Comparison of ENCODE assay signal across 14 cellular contexts in genomic region chr14:61334197-61334701, GRCh38. TPM values are rescaled to one million over a fixed set of nuclear protein-coding genes. Genes with fewer than 3 reads are reported as not detected.
DNase-seq lines count a peak whose midpoint lies in the region; ATAC-seq and TF ChIP-seq lines count a peak whose summit lies in the region.
"Had no signal": no experiment of that assay in that cellular context is flagged by ENCODE, and none has a peak within 500 bp of the region (broad histone marks: within the 10 kb centered on the region; RNA-seq: fewer than 3 reads in every experiment).

No MANE protein-coding gene starts in this region.

- no peaks in the 10 kb centered on the region for H3K36me3 Mint-ChIP-seq in WTC11
- H3K36me3 Mint-ChIP-seq in activated naive CD8-positive, alpha-beta T cell treated with anti-CD3 and anti-CD28 coated beads, Interleukin-2, amount 50 U/mL, for 24 hours (ENCODE audit: low read depth) = peaks cover 48% of the 10 kb centered on the region
- H3K36me3 Mint-ChIP-seq: stimulated activated naive B cell treated with anti-CD40 and anti-IgM and Interleukin-4, amounts not matched to agents 10 μg/mL and 1 μg/mL and 100 μg/mL, for 72 hours had no signal

- H3K27me3 Mint-ChIP-seq in WTC11 (ENCODE audit: low read depth) = no peaks in the 10 kb centered on the region
- no peaks in the 10 kb centered on the region for H3K27me3 Mint-ChIP-seq in activated naive CD8-positive, alpha-beta T cell treated with anti-CD3 and anti-CD28 coated beads, Interleukin-2, amount 50 U/mL, for 24 hours
- H3K27me3 Mint-ChIP-seq: stimulated activated naive B cell treated with anti-CD40 and anti-IgM and Interleukin-4, amounts not matched to agents 10 μg/mL and 1 μg/mL and 100 μg/mL, for 72 hours had no signal

- peak overlapping the region; percentile 24 for H3K27ac Mint-ChIP-seq in WTC11
- H3K27ac Mint-ChIP-seq in activated naive CD8-positive, alpha-beta T cell treated with anti-CD3 and anti-CD28 coated beads, Interleukin-2, amount 50 U/mL, for 24 hours = peak overlapping the region; percentile 100
- H3K27ac Mint-ChIP-seq: stimulated activated naive B cell treated with anti-CD40 and anti-IgM and Interleukin-4, amounts not matched to agents 10 μg/mL and 1 μg/mL and 100 μg/mL, for 72 hours had no signal

- no peak overlapping the region for H4K8ac ChIP-seq in neuronal stem cell (ENCODE audit: low read depth, low read length)

- no peak overlapping the region for H2BK5ac ChIP-seq in neuronal stem cell (ENCODE audit: low read length)

- H4K20me1 ChIP-seq in DND-41 (ENCODE audit: insufficient read depth, low read length) = peaks cover 17% of the 10 kb centered on the region; the same call in 1 of the 2 replicates

- H3K4me2 ChIP-seq in DND-41 (ENCODE audit: insufficient read depth, low read length) (peak overlapping the region; percentile 10), neuronal stem cell (ENCODE audit: insufficient read depth, low read length, poor library complexity, severe bottlenecking) (no peak overlapping the region)

- no peak for DNase-seq in DND-41
- DNase-seq in WTC11 (ENCODE audit: low spot score) = no peak
- DNase-seq in activated naive CD8-positive, alpha-beta T cell treated with anti-CD3 and anti-CD28 coated beads, Interleukin-2, amount 50 U/mL, for 24 hours = no peak
- DNase-seq in neuronal stem cell (ENCODE audit: low spot score) = no peak
- no peak for DNase-seq in ascending aorta (ENCODE audit: low spot score in 2 of 2)
- no peak for DNase-seq in NCI-H526 (lab: John Stamatoyannopoulos, UW)
- DNase-seq: activated CD8-positive, alpha-beta memory T cell treated with anti-CD3 and anti-CD28 coated beads for 24 hours; left lung; NCI-H1105 treated with DMSO at 0.1 percent for 48 hours; stimulated activated naive B cell treated with anti-CD40 and anti-IgM and Interleukin-4, amounts not matched to agents 10 μg/mL and 1 μg/mL and 100 μg/mL, for 72 hours had no signal

- no peak overlapping the region for H3K4ac ChIP-seq in neuronal stem cell (ENCODE audit: low read length)

- TF ChIP-seq CTCF in DND-41 (IDR thresholded peaks at IDR 0.05; ENCODE audit: borderline replicate concordance, extremely low read depth, low read length, poor library complexity, severe bottlenecking) (no peak), WTC11 (IDR thresholded peaks at IDR 0.05) (no peak), ascending aorta (IDR thresholded peaks at IDR 0.05) (no peak)

- no peak overlapping the region for H2AK5ac ChIP-seq in neuronal stem cell (ENCODE audit: low read depth, low read length)

- H3K27ac ChIP-seq in DND-41 (ENCODE audit: low read length) (peak overlapping the region; percentile 61), neuronal stem cell (replicated peaks; ENCODE audit: low read length) (no peak overlapping the region), ascending aorta (no peak overlapping the region)
- H3K27ac ChIP-seq: C4-2B had no signal

- H3K18ac ChIP-seq in neuronal stem cell (ENCODE audit: low read length) = peak overlapping the region; percentile 30

- H3K36me3 ChIP-seq in DND-41 (ENCODE audit: insufficient read depth, low read length) = peaks cover 23% of the 10 kb centered on the region
- no peaks in the 10 kb centered on the region for H3K36me3 ChIP-seq in neuronal stem cell (replicated peaks in 1 of 2; ENCODE audit: control insufficient read depth in 2 of 2, insufficient read depth in 2 of 2, low read length in 2 of 2)
- H3K36me3 ChIP-seq in ascending aorta = no peaks in the 10 kb centered on the region
- H3K36me3 ChIP-seq: HAP-1, left lung had no signal

- CTCF ChIA-PET in WTC11 (lab: Charles Lee) = interaction anchor here (0.5 to 1.1 kb wide), 2 partner anchors 503 to 560 kb away, joined by 3 to 4 read pairs; no protein-coding TSS in a partner anchor

- H3K9me3 ChIP-seq in DND-41 (ENCODE audit: insufficient read depth, low read length, severe bottlenecking) = no peaks in the 10 kb centered on the region
- H3K9me3 ChIP-seq in neuronal stem cell (replicated peaks in 1 of 2; ENCODE audit: control insufficient read depth in 2 of 2, insufficient read depth in 1 of 2, low read depth in 1 of 2, low read length in 2 of 2) = no peaks in the 10 kb centered on the region
- H3K9me3 ChIP-seq in ascending aorta = no peaks in the 10 kb centered on the region
- H3K9me3 ChIP-seq: HAP-1, left lung had no signal

- H2BK12ac ChIP-seq in neuronal stem cell (ENCODE audit: low read length) = no peak overlapping the region

- no peak overlapping the region for H3K14ac ChIP-seq in neuronal stem cell (ENCODE audit: low read length)

- no peak overlapping the region for H2BK120ac ChIP-seq in neuronal stem cell (ENCODE audit: low read depth, low read length)

- ATAC-seq in DND-41 (ENCODE audit: insufficient read depth, low read depth) = no peak
- peak; percentile 36 for ATAC-seq in WTC11
- ATAC-seq in activated naive CD8-positive, alpha-beta T cell treated with anti-CD3 and anti-CD28 coated beads, Interleukin-2, amount 50 U/mL, for 24 hours = peak; percentile 35
- no peak for ATAC-seq in HG02623 (IDR thresholded peaks at IDR 0.05; ENCODE audit: unreplicated experiment)
- no peak for ATAC-seq in GM21723 (IDR thresholded peaks at IDR 0.05; ENCODE audit: unreplicated experiment)
- ATAC-seq: left lung; stimulated activated naive B cell treated with anti-CD40 and anti-IgM and Interleukin-4, amounts not matched to agents 10 μg/mL and 1 μg/mL and 100 μg/mL, for 72 hours had no signal

- H3K4me3 ChIP-seq in DND-41 (ENCODE audit: low read depth in 1 of 2, low read length in 2 of 2) = no peak overlapping the region
- H3K4me3 ChIP-seq in neuronal stem cell (ENCODE audit: low read length in 2 of 2) = no peak overlapping the region
- H3K4me3 ChIP-seq in ascending aorta = no peak overlapping the region
- H3K4me3 ChIP-seq: HAP-1, left lung had no signal

- H3K23ac ChIP-seq in neuronal stem cell (ENCODE audit: low read depth, low read length, poor library complexity) = no peak overlapping the region

- intact Hi-C loops in ascending aorta (cut with DNase I) = no loop called here

- no peak overlapping the region for H4K91ac ChIP-seq in neuronal stem cell (ENCODE audit: low read depth, low read length, poor library complexity)

- peaks cover 96% of the 10 kb centered on the region for H3K4me1 ChIP-seq in DND-41 (ENCODE audit: insufficient read depth, low read length)
- peaks cover 0 to 9% of the 10 kb centered on the region in 2 donors for H3K4me1 ChIP-seq in neuronal stem cell (ENCODE audit: control insufficient read depth in 2 of 2, insufficient read depth in 1 of 2, low read depth in 1 of 2, low read length in 2 of 2)
- H3K4me1 ChIP-seq in ascending aorta = no peaks in the 10 kb centered on the region
- H3K4me1 ChIP-seq: HAP-1 had no signal

- no peak overlapping the region for H3K4me3 Mint-ChIP-seq in WTC11
- H3K4me3 Mint-ChIP-seq in activated naive CD8-positive, alpha-beta T cell treated with anti-CD3 and anti-CD28 coated beads, Interleukin-2, amount 50 U/mL, for 24 hours = peak overlapping the region; percentile 81
- H3K4me3 Mint-ChIP-seq: stimulated activated naive B cell treated with anti-CD40 and anti-IgM and Interleukin-4, amounts not matched to agents 10 μg/mL and 1 μg/mL and 100 μg/mL, for 72 hours had no signal

- WGBS in neuronal stem cell (ENCODE audit: extremely low coverage in 2 of 2, insufficient read length in 2 of 2, insufficient replicate concordance in 1 of 2), 2 donors = no CpG with 5 or more reads among the region's 11 CpGs

- POLR2A ChIA-PET in WTC11 (lab: Charles Lee) = no interaction called here

- no peaks in the 10 kb centered on the region for H3K9me3 Mint-ChIP-seq in WTC11
- no peaks in the 10 kb centered on the region for H3K9me3 Mint-ChIP-seq in activated naive CD8-positive, alpha-beta T cell treated with anti-CD3 and anti-CD28 coated beads, Interleukin-2, amount 50 U/mL, for 24 hours
- H3K9me3 Mint-ChIP-seq: stimulated activated naive B cell treated with anti-CD40 and anti-IgM and Interleukin-4, amounts not matched to agents 10 μg/mL and 1 μg/mL and 100 μg/mL, for 72 hours had no signal

- no peak overlapping the region for H2BK15ac ChIP-seq in neuronal stem cell (ENCODE audit: low read length)

- H3K79me2 ChIP-seq in DND-41 (ENCODE audit: insufficient read depth, low read length) = peaks cover 100% of the 10 kb centered on the region

- no peaks in the 10 kb centered on the region for H3K79me1 ChIP-seq in neuronal stem cell (ENCODE audit: low read depth, low read length)

- H3K4me1 Mint-ChIP-seq in WTC11 = peaks cover 20% of the 10 kb centered on the region
- peaks cover 92% of the 10 kb centered on the region for H3K4me1 Mint-ChIP-seq in activated naive CD8-positive, alpha-beta T cell treated with anti-CD3 and anti-CD28 coated beads, Interleukin-2, amount 50 U/mL, for 24 hours

- H3K27me3 ChIP-seq in DND-41 (ENCODE audit: insufficient read depth, low read length, poor library complexity) (no peaks in the 10 kb centered on the region), neuronal stem cell (ENCODE audit: control insufficient read depth in 3 of 3, insufficient read depth in 3 of 3, low read depth in 1 of 3, low read length in 3 of 3) (peaks cover 0 to 12% (median 0%) of the 10 kb centered on the region in 3 experiments), ascending aorta (no peaks in the 10 kb centered on the region)
- H3K27me3 ChIP-seq: left lung had no signal

- no peak overlapping the region for H2AFZ ChIP-seq in DND-41 (ENCODE audit: low read depth, low read length)
- H2AFZ ChIP-seq in neuronal stem cell (ENCODE audit: low read length) = no peak overlapping the region

- 0 out of 2 replicates have a peak overlapping the region, but pooled peaks have one; percentile 1 for H3K9ac ChIP-seq in DND-41 (ENCODE audit: low read depth, low read length)
- H3K9ac ChIP-seq in neuronal stem cell (ENCODE audit: low read depth, low read length, poor library complexity) = peak overlapping the region; percentile 2

TF ChIP-seq in WTC11, 78 proteins besides CTCF, POLR2A, EP300 and RAD21 (continues in another document):
- TF ChIP-seq GRHL2 (CRISPR knock-in tag; IDR thresholded peaks at IDR 0.05; ENCODE audit: insufficient replicate concordance, severe bottlenecking) (no peak), KAT7 (CRISPR knock-in tag; IDR thresholded peaks at IDR 0.05; ENCODE audit: borderline replicate concordance) (no peak), RORB (CRISPR knock-in tag; IDR thresholded peaks at IDR 0.05) (no peak), NR1H2 (CRISPR knock-in tag; IDR thresholded peaks at IDR 0.05) (no peak)

RNA-seq across cellular contexts. Expression of gene PRKCH, which starts 12.9 kb away (rescaled TPM):
- 7.8 to 10.3 TPM (median 8.7 TPM) in 3 replicates for total RNA-seq in WTC11 (2021)
- polyA plus RNA-seq in neuronal stem cell (2013, experiment 1 of 2) = 0.99 TPM
- polyA plus RNA-seq in neuronal stem cell (2013, experiment 2 of 2) = 1.2 TPM
- total RNA-seq in ascending aorta = 20.2 TPM

RNA-seq across cellular contexts. Expression of gene TMEM30B, which starts 53.1 kb away (rescaled TPM):
- total RNA-seq in WTC11 (2021) = 17.2 to 18.0 TPM (median 17.8 TPM) in 3 replicates
- polyA plus RNA-seq in neuronal stem cell (2013, experiment 1 of 2) = 0.03 TPM
- 0.06 TPM for polyA plus RNA-seq in neuronal stem cell (2013, experiment 2 of 2)
- 21.5 TPM for total RNA-seq in ascending aorta

Comparison
In these comparisons a context has a peak if more than half of its experiments do, and no peak if none do; other contexts are left out.
1. ATAC-seq: peak in WTC11 (single experiment) and activated naive CD8-positive, alpha-beta T cell treated with anti-CD3 and anti-CD28 coated beads, Interleukin-2, amount 50 U/mL, for 24 hours (single experiment); none in DND-41 (single experiment), HG02623 (single experiment) and GM21723 (single experiment).